In the genomic region with DNA sequence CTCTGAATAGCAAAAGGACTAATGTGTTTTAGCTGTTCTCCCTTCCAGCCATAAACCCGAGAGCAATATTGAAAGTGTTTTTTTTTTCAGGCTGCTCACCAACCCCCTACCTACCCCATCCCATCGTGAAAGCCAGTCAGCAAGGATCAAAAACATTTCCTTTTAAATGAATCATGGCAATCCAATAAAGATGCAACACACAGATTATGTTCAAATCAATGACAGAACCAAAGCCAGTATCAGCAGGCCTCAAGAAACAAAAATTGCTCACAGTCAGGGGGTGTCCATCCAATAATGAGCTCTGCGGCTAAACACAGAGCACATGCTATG, we compare ENCODE assay signal across 2 cellular contexts.
TF ChIP-seq lines count a peak whose summit lies in the region.

No MANE protein-coding gene starts in this region.

TF ChIP-seq in SK-N-SH, 30 proteins besides CTCF, POLR2A, EP300 and RAD21 (continued from another document):
- TF ChIP-seq MEF2A (IDR thresholded peaks at IDR 0.05; ENCODE audit: borderline replicate concordance, low read depth), result no peak
- TF ChIP-seq CHD2 (IDR thresholded peaks at IDR 0.05; ENCODE audit: low read length, partially characterized antibody), result peak; percentile 69
- TF ChIP-seq NFIC (IDR thresholded peaks at IDR 0.05; ENCODE audit: borderline replicate concordance), result no peak
- peak; percentile 54 for TF ChIP-seq FOXJ3 (CRISPR knock-in tag; IDR thresholded peaks at IDR 0.05)
- no peak for TF ChIP-seq TCF12 (IDR thresholded peaks at IDR 0.05)

TF ChIP-seq in SK-N-SH treated with all-trans-retinoic acid at 6 μM for 48 hours, 23 proteins besides CTCF, POLR2A, EP300 and RAD21 (continued from another document):
- TF ChIP-seq, protein P1, sequence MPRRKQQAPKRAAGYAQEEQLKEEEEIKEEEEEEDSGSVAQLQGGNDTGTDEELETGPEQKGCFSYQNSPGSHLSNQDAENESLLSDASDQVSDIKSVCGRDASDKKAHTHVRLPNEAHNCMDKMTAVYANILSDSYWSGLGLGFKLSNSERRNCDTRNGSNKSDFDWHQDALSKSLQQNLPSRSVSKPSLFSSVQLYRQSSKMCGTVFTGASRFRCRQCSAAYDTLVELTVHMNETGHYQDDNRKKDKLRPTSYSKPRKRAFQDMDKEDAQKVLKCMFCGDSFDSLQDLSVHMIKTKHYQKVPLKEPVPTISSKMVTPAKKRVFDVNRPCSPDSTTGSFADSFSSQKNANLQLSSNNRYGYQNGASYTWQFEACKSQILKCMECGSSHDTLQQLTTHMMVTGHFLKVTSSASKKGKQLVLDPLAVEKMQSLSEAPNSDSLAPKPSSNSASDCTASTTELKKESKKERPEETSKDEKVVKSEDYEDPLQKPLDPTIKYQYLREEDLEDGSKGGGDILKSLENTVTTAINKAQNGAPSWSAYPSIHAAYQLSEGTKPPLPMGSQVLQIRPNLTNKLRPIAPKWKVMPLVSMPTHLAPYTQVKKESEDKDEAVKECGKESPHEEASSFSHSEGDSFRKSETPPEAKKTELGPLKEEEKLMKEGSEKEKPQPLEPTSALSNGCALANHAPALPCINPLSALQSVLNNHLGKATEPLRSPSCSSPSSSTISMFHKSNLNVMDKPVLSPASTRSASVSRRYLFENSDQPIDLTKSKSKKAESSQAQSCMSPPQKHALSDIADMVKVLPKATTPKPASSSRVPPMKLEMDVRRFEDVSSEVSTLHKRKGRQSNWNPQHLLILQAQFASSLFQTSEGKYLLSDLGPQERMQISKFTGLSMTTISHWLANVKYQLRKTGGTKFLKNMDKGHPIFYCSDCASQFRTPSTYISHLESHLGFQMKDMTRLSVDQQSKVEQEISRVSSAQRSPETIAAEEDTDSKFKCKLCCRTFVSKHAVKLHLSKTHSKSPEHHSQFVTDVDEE (CRISPR knock-in tag; IDR thresholded peaks at IDR 0.05), result no peak
- TF ChIP-seq ZNF565 (CRISPR knock-in tag; conservative IDR thresholded peaks at IDR 0.05; ENCODE audit: low read depth), result no peak
- no peak for TF ChIP-seq CSDC2 (CRISPR knock-in tag; IDR thresholded peaks at IDR 0.05)
- TF ChIP-seq ESRRG (CRISPR knock-in tag; IDR thresholded peaks at IDR 0.05), result no peak
- TF ChIP-seq ZNF8 (CRISPR knock-in tag; IDR thresholded peaks at IDR 0.05), result no peak
